In the genomic region with DNA sequence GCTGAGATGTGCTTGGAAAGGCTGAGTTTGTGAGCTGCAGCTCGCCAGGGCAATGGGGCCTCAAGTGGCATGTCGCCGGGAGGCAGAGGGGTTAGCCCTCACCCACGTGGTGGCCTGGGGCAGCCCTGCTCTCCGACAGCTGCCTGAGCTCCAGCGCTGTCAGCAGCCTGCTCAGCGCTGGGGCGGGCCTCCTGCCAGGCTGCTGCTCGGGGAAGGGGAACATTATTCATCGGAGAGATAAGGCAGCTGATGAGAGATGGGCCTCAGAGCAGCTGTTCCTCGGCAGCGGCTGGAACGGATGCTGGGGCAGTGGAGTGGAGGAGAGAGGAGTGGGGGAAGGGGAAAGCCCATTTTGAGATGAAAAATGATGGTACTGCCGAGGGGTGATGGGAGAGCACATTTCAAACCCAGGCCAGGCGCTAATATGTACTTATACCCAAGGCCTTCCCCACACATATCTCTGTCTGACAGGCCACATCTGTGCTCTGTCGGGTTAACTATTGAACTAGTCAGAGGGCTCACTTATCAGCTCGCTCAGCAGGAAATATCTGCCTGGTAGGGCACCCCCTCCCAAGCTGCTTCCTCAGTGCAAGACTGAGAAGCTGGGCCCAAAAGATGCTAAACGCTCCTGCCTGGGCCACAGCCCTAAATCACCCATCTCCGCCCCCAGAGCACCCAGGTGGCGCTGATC, we compare ENCODE assay signal across 9 cellular contexts.
A peak's percentile ranks its signal among the peaks of the same experiment; 100 is the strongest.
DNase-seq lines count a peak whose midpoint lies in the region; ATAC-seq and TF ChIP-seq lines count a peak whose summit lies in the region.
"Had no signal": no experiment of that assay in that cellular context is flagged by ENCODE, and none has a peak within 500 bp of the region (broad histone marks: within the 10 kb centered on the region; RNA-seq: fewer than 3 reads in every experiment).

No MANE protein-coding gene starts in this region.

- no peak overlapping the region for H3K27ac Mint-ChIP-seq in natural killer cell treated with Interleukin-12 subunit alpha and Interleukin-12 subunit beta and Interleukin-15 and Interleukin-18, amount 100 ng/mL, for 72 hours
- no peak overlapping the region for H3K27ac Mint-ChIP-seq in natural killer cell
- H3K27ac Mint-ChIP-seq in osteocyte (ENCODE audit: unreplicated experiment) = no peak overlapping the region
- no peak overlapping the region for H3K27ac Mint-ChIP-seq in T-helper 2 cell treated with Interferon-gamma antibody and Interleukin-4, amounts not matched to agents 5 μg/mL and 100 μg/mL, for 36 hours

- ATAC-seq in natural killer cell treated with Interleukin-12 subunit alpha and Interleukin-12 subunit beta and Interleukin-15 and Interleukin-18, amount 100 ng/mL, for 72 hours = peak in 1 of 2 donors; percentile 35
- ATAC-seq in natural killer cell (no peak), lung (ENCODE audit: insufficient read depth, low FRiP score) (peak; percentile 54), aorta (ENCODE audit: low FRiP score) (peak; percentile 64)
- ATAC-seq: Panc1 had no signal

- H3K4me1 Mint-ChIP-seq in natural killer cell treated with Interleukin-12 subunit alpha and Interleukin-12 subunit beta and Interleukin-15 and Interleukin-18, amount 100 ng/mL, for 72 hours (ENCODE audit: low read depth in 2 of 2) = peaks cover 0 to 4% of the 10 kb centered on the region in 2 donors
- H3K4me1 Mint-ChIP-seq in natural killer cell = no peaks in the 10 kb centered on the region
- peaks cover 7% of the 10 kb centered on the region for H3K4me1 Mint-ChIP-seq in osteocyte (ENCODE audit: unreplicated experiment)
- H3K4me1 Mint-ChIP-seq in T-helper 2 cell treated with Interferon-gamma antibody and Interleukin-4, amounts not matched to agents 5 μg/mL and 100 μg/mL, for 36 hours (ENCODE audit: low read depth) = peaks cover 5% of the 10 kb centered on the region

- H3K27me3 ChIP-seq in lung (ENCODE audit: control insufficient read depth, insufficient read depth) (no peaks in the 10 kb centered on the region), aorta (ENCODE audit: control insufficient read depth in 1 of 2, insufficient read depth in 2 of 2, low read length in 1 of 2) (no peaks in the 10 kb centered on the region)

- H3K36me3 ChIP-seq in lung (ENCODE audit: control insufficient read depth in 2 of 2, insufficient read depth in 2 of 2, low read length in 2 of 2) (no peaks in the 10 kb centered on the region), aorta (ENCODE audit: control insufficient read depth in 1 of 2, insufficient read depth in 2 of 2, low read length in 1 of 2) (no peaks in the 10 kb centered on the region)

- TF ChIP-seq CTCF in natural killer cell (IDR thresholded peaks at IDR 0.05) = no peak
- TF ChIP-seq CTCF in lung (IDR thresholded peaks at IDR 0.05; ENCODE audit: control extremely low read depth, extremely low read depth) = no peak
- TF ChIP-seq CTCF in osteocyte (IDR thresholded peaks at IDR 0.05) = no peak

- H3K27ac ChIP-seq in lung (ENCODE audit: low read depth in 1 of 2, low read length in 1 of 2) = peak overlapping the region; percentile 22 to 43
- no peak overlapping the region for H3K27ac ChIP-seq in aorta (ENCODE audit: low read depth in 1 of 2, low read length in 2 of 2)

- H3K9me3 ChIP-seq in lung (ENCODE audit: control insufficient read depth in 2 of 2, insufficient read depth in 1 of 2, low read length in 1 of 2) = no peaks in the 10 kb centered on the region
- H3K9me3 ChIP-seq in aorta (ENCODE audit: control insufficient read depth, low read length) = no peaks in the 10 kb centered on the region

- no peak overlapping the region for H3K4me3 ChIP-seq in lung
- H3K4me3 ChIP-seq in aorta (ENCODE audit: low read length in 2 of 2) = no peak overlapping the region

- peaks cover 3 to 4% of the 10 kb centered on the region in 2 donors for H3K4me1 ChIP-seq in lung (ENCODE audit: control insufficient read depth in 2 of 2, insufficient read depth in 2 of 2, low read length in 2 of 2)
- no peaks in the 10 kb centered on the region for H3K4me1 ChIP-seq in aorta (ENCODE audit: control insufficient read depth in 1 of 2, insufficient read depth in 2 of 2, low read length in 2 of 2)

- no peaks in the 10 kb centered on the region for H3K36me3 Mint-ChIP-seq in natural killer cell treated with Interleukin-12 subunit alpha and Interleukin-12 subunit beta and Interleukin-15 and Interleukin-18, amount 100 ng/mL, for 72 hours
- H3K36me3 Mint-ChIP-seq in natural killer cell (no peaks in the 10 kb centered on the region), osteocyte (ENCODE audit: unreplicated experiment) (no peaks in the 10 kb centered on the region)
- H3K36me3 Mint-ChIP-seq in T-helper 2 cell treated with Interferon-gamma antibody and Interleukin-4, amounts not matched to agents 5 μg/mL and 100 μg/mL, for 36 hours (ENCODE audit: low read depth) = no peaks in the 10 kb centered on the region

- intact Hi-C loops in natural killer cell (cut with micrococcal nuclease) = no loop called here
- intact Hi-C loops in aorta (cut with DNase I) = no loop called here

- H3K9me3 Mint-ChIP-seq in natural killer cell treated with Interleukin-12 subunit alpha and Interleukin-12 subunit beta and Interleukin-15 and Interleukin-18, amount 100 ng/mL, for 72 hours = no peaks in the 10 kb centered on the region
- no peaks in the 10 kb centered on the region for H3K9me3 Mint-ChIP-seq in natural killer cell
- no peaks in the 10 kb centered on the region for H3K9me3 Mint-ChIP-seq in osteocyte (ENCODE audit: unreplicated experiment)
- no peaks in the 10 kb centered on the region for H3K9me3 Mint-ChIP-seq in T-helper 2 cell treated with Interferon-gamma antibody and Interleukin-4, amounts not matched to agents 5 μg/mL and 100 μg/mL, for 36 hours

- WGBS in lung, 2 donors = 15 to 19% methylated on average over 20 of the region's 20 CpGs
- WGBS in aorta, 2 donors = 19% methylated on average over 20 of the region's 20 CpGs

- H3K27me3 Mint-ChIP-seq in natural killer cell treated with Interleukin-12 subunit alpha and Interleukin-12 subunit beta and Interleukin-15 and Interleukin-18, amount 100 ng/mL, for 72 hours = peaks cover 30 to 36% of the 10 kb centered on the region in 2 donors
- peaks cover 28 to 40% of the 10 kb centered on the region in 2 donors for H3K27me3 Mint-ChIP-seq in natural killer cell (ENCODE audit: low read depth in 2 of 2)
- peaks cover 28% of the 10 kb centered on the region for H3K27me3 Mint-ChIP-seq in osteocyte (ENCODE audit: unreplicated experiment)
- H3K27me3 Mint-ChIP-seq in T-helper 2 cell treated with Interferon-gamma antibody and Interleukin-4, amounts not matched to agents 5 μg/mL and 100 μg/mL, for 36 hours (ENCODE audit: low read depth) = no peaks in the 10 kb centered on the region

- peak; percentile 12 for DNase-seq in natural killer cell treated with Interleukin-12 subunit alpha and Interleukin-12 subunit beta and Interleukin-15 and Interleukin-18, amount 100 ng/mL, for 72 hours (ENCODE audit: low spot score)
- DNase-seq in natural killer cell (no peak), astrocyte of the hippocampus (ENCODE audit: low read depth, low spot score) (peak; percentile 68), lung (ENCODE audit: low spot score) (peak; percentile 58), aorta (peak; percentile 62 to 82), osteocyte (ENCODE audit: extremely low spot score, unreplicated experiment) (no peak), SW480 (ENCODE audit: low spot score) (no peak)
- DNase-seq in T-helper 2 cell treated with Interferon-gamma antibody and Interleukin-4, amounts not matched to agents 5 μg/mL and 100 μg/mL, for 36 hours (ENCODE audit: low spot score) = no peak

- H3K4me3 Mint-ChIP-seq in natural killer cell treated with Interleukin-12 subunit alpha and Interleukin-12 subunit beta and Interleukin-15 and Interleukin-18, amount 100 ng/mL, for 72 hours = no peak overlapping the region
- H3K4me3 Mint-ChIP-seq in natural killer cell (no peak overlapping the region), osteocyte (ENCODE audit: unreplicated experiment) (no peak overlapping the region)
- no peak overlapping the region for H3K4me3 Mint-ChIP-seq in T-helper 2 cell treated with Interferon-gamma antibody and Interleukin-4, amounts not matched to agents 5 μg/mL and 100 μg/mL, for 36 hours

Comparison
In these comparisons a context has a peak if more than half of its experiments do, and no peak if none do; other contexts are left out.
1. DNase-seq: peak in natural killer cell treated with Interleukin-12 subunit alpha and Interleukin-12 subunit beta and Interleukin-15 and Interleukin-18, amount 100 ng/mL, for 72 hours (single experiment), astrocyte of the hippocampus (single experiment), lung (single experiment) and aorta (2 of 2); none in natural killer cell (single experiment), osteocyte (single experiment), SW480 (single experiment) and T-helper 2 cell treated with Interferon-gamma antibody and Interleukin-4, amounts not matched to agents 5 μg/mL and 100 μg/mL, for 36 hours (single experiment).
2. ATAC-seq: peak in lung (single experiment) and aorta (single experiment); none in natural killer cell (0 of 3).
3. H3K27ac ChIP-seq: peak in lung (2 of 2); none in aorta (0 of 2).